In the genomic region with DNA sequence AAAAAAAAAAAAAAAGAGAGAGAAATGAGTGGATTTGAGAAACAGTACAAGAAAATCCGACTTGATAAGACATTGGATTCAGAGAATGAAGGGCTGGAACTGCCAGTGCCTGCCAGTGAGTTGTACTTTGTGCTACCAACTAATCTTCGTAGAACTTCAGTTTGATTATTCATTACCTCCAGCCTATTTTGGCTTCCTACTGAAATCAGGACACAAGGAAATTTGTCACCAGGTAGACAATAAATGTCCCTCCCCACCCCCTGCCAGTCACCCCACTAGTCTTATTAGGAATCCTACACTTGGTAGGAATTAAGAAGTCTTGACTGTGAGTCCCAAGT, we compare ENCODE assay signal across 8 cellular contexts.
"Had no signal": no experiment of that assay in that cellular context is flagged by ENCODE, and none has a peak within 500 bp of the region (broad histone marks: within the 10 kb centered on the region; RNA-seq: fewer than 3 reads in every experiment).

No MANE protein-coding gene starts in this region.

- H3K4me1 ChIP-seq: sigmoid colon had no signal

- H3K36me3 ChIP-seq: neutrophil, sigmoid colon had no signal

- H3K27ac ChIP-seq: hepatocyte, neutrophil, sigmoid colon, skin epidermis had no signal

- H3K27me3 ChIP-seq: hepatocyte, neutrophil, sigmoid colon had no signal

- DNase-seq: effector CD4-positive, alpha-beta T cell; kidney; sigmoid colon; stimulated activated CD4-positive, alpha-beta T cell treated with anti-CD3 and anti-CD28 coated beads, Interleukin-12 subunit alpha, Interleukin-12 subunit beta, amount 100 ng/mL, for 4 hours; stimulated activated naive CD4-positive, alpha-beta T cell treated with Interleukin-2 at 50 U/mL for 16 hours had no signal

- H3K9me3 ChIP-seq: neutrophil, sigmoid colon had no signal

- H3K4me3 ChIP-seq: hepatocyte, sigmoid colon, skin epidermis had no signal
